20 cellular contexts compared by ENCODE assay signal in the genomic region with DNA sequence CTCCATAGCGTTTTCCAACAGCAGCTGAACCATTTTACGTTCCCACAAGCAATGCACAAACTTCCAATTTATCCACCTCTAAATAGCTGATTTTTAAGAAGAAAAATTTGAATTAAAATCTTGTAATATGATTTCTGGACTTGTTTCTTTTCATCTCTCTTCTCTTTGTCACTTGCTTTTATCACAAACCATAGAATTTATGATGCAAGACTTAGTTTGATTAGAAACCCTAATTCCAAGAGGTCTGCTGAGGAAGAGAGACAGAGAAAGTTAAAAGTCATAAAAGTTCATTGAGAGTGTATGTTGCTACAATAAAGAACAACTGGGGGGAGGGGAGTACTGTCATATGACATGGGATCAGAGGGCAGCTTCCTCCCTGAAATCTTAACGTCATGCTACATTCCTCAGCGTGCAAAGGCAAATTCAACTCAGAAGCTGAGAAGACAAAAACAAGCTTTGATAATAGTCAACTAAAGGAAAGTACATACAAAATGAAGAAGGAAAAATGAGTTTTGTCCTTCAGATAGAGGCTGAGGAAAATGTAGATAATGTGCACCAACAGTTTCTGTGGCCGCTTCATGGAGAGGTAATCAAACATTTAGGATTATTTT. TPM values are rescaled to one million over a fixed set of nuclear protein-coding genes. Genes with fewer than 3 reads are reported as not detected.
DNase-seq lines count a peak whose midpoint lies in the region; ATAC-seq, FAIRE-seq and TF ChIP-seq lines count a peak whose summit lies in the region.
"Had no signal": no experiment of that assay in that cellular context is flagged by ENCODE, and none has a peak within 500 bp of the region (broad histone marks: within the 10 kb centered on the region; RNA-seq: fewer than 3 reads in every experiment).

No MANE protein-coding gene starts in this region.

- H3K9ac ChIP-seq in kidney (ENCODE audit: low read length in 2 of 2) = no peak overlapping the region
- H3K9ac ChIP-seq: parathyroid adenoma had no signal

- H4K20me1 ChIP-seq in GM23338 (replicated peaks; ENCODE audit: insufficient read depth) = no peaks in the 10 kb centered on the region

- TF ChIP-seq CTCF in GM23338 (conservative IDR thresholded peaks at IDR 0.05; ENCODE audit: low read depth in 2 of 2) (no peak), brain microvascular endothelial cell (IDR thresholded peaks at IDR 0.05; ENCODE audit: low read depth, low read length, missing control alignments) (no peak), kidney (IDR thresholded peaks at IDR 0.05; ENCODE audit: borderline replicate concordance, extremely low read depth, insufficient read depth) (no peak)

- H3K9me3 Mint-ChIP-seq in GM23338 = no peaks in the 10 kb centered on the region
- H3K9me3 Mint-ChIP-seq: activated T-helper 17 cell treated with anti-CD3 and anti-CD28 coated beads, Interleukin-2, amount 50 U/mL, for 72 hours; CD8-positive, alpha-beta memory T cell; IgD-negative memory B cell had no signal

- peaks cover 3% of the 10 kb centered on the region; the same call in 1 of the 3 replicates for H3K4me1 Mint-ChIP-seq in GM23338

- no peaks in the 10 kb centered on the region for H3K27me3 Mint-ChIP-seq in GM23338 (ENCODE audit: insufficient read depth, low read depth, poor library complexity)
- H3K27me3 Mint-ChIP-seq: activated T-helper 17 cell treated with anti-CD3 and anti-CD28 coated beads, Interleukin-2, amount 50 U/mL, for 72 hours; CD8-positive, alpha-beta memory T cell; IgD-negative memory B cell had no signal

- H3K27me3 ChIP-seq in GM23338 (ENCODE audit: insufficient read depth) (no peaks in the 10 kb centered on the region), brain microvascular endothelial cell (replicated peaks) (no peaks in the 10 kb centered on the region)
- H3K27me3 ChIP-seq: adrenal gland had no signal

- no peak for ATAC-seq in GM23338
- no peak for ATAC-seq in GM18868 (IDR thresholded peaks at IDR 0.05; ENCODE audit: unreplicated experiment)
- ATAC-seq in HG03442 (IDR thresholded peaks at IDR 0.05; ENCODE audit: unreplicated experiment) = no peak
- no peak for ATAC-seq in GM18519 (IDR thresholded peaks at IDR 0.05; ENCODE audit: low FRiP score, unreplicated experiment)
- ATAC-seq: activated T-helper 17 cell treated with anti-CD3 and anti-CD28 coated beads, Interleukin-2, amount 50 U/mL, for 72 hours had no signal

- in situ Hi-C loops in brain microvascular endothelial cell (cut with HindIII; ENCODE audit: low pct_ligation_motif_present, low sequenced_read_pairs) = no loop called here

- peak; percentile 70 for FAIRE-seq in kidney (lab: Jason Lieb, UNC)

- H3K79me2 ChIP-seq in GM23338 (replicated peaks; ENCODE audit: insufficient read depth) = no peaks in the 10 kb centered on the region
- H3K79me2 ChIP-seq: parathyroid adenoma had no signal

- no peaks in the 10 kb centered on the region for H3K9me3 ChIP-seq in kidney (ENCODE audit: control insufficient read depth in 1 of 2, low read length in 2 of 2)
- H3K9me3 ChIP-seq: adrenal gland had no signal

- no peak overlapping the region for H2AFZ ChIP-seq in GM23338
- H2AFZ ChIP-seq: parathyroid adenoma had no signal

- H3K4me1 ChIP-seq in GM23338 (ENCODE audit: insufficient read depth) = no peaks in the 10 kb centered on the region
- peaks cover 0 to 9% of the 10 kb centered on the region in 2 donors for H3K4me1 ChIP-seq in kidney (ENCODE audit: control insufficient read depth in 1 of 2, insufficient read depth in 1 of 2, low read depth in 1 of 2, low read length in 2 of 2)
- H3K4me1 ChIP-seq: adrenal gland, parathyroid adenoma had no signal

- H3K4me2 ChIP-seq in GM23338 = no peak overlapping the region

- H3K36me3 Mint-ChIP-seq in GM23338 (ENCODE audit: low read depth) = no peaks in the 10 kb centered on the region

- H3K4me3 Mint-ChIP-seq in GM23338 = no peak overlapping the region
- H3K4me3 Mint-ChIP-seq: activated T-helper 17 cell treated with anti-CD3 and anti-CD28 coated beads, Interleukin-2, amount 50 U/mL, for 72 hours; CD8-positive, alpha-beta memory T cell; IgD-negative memory B cell had no signal

- no peaks in the 10 kb centered on the region for H3K36me3 ChIP-seq in GM23338 (ENCODE audit: insufficient read depth)
- no peaks in the 10 kb centered on the region for H3K36me3 ChIP-seq in brain microvascular endothelial cell (replicated peaks)
- H3K36me3 ChIP-seq in kidney (ENCODE audit: control insufficient read depth in 1 of 2, insufficient read depth in 2 of 2, low read length in 2 of 2) = no peaks in the 10 kb centered on the region
- H3K36me3 ChIP-seq: adrenal gland had no signal

- intact Hi-C loops in kidney (cut with DNase I) = no loop called here

- H3F3A ChIP-seq in GM23338 (replicated peaks; ENCODE audit: low read depth) = no peaks in the 10 kb centered on the region

- H3K4me3 ChIP-seq in GM23338 = no peak overlapping the region
- H3K4me3 ChIP-seq in brain microvascular endothelial cell (ENCODE audit: low read depth, low read length) = no peak overlapping the region
- peak overlapping the region in 1 of 2 donors; percentile 38 for H3K4me3 ChIP-seq in kidney (ENCODE audit: low read length in 2 of 2)
- H3K4me3 ChIP-seq: adrenal gland had no signal

- H3K27ac ChIP-seq in GM23338 (ENCODE audit: low read depth) (no peak overlapping the region), brain microvascular endothelial cell (peak overlapping the region; percentile 45), kidney (ENCODE audit: low read depth in 2 of 2, low read length in 2 of 2) (peak overlapping the region; percentile 40 to 79)
- H3K27ac ChIP-seq: adrenal gland, parathyroid adenoma, VCaP had no signal

- H3K9me2 ChIP-seq in GM23338 (ENCODE audit: insufficient read depth) = no peaks in the 10 kb centered on the region

- H3K27ac Mint-ChIP-seq in GM23338 = peak overlapping the region; percentile 17; the same call in 1 of the 2 replicates
- H3K27ac Mint-ChIP-seq: activated T-helper 17 cell treated with anti-CD3 and anti-CD28 coated beads, Interleukin-2, amount 50 U/mL, for 72 hours; CD8-positive, alpha-beta memory T cell; IgD-negative memory B cell had no signal

- DNase-seq in GM23338 (ENCODE audit: low spot score) (no peak), brain microvascular endothelial cell (peak; percentile 83), kidney (no peak), renal cortical epithelial cell (ENCODE audit: low read depth) (peak; percentile 54), kidney tubule cell (ENCODE audit: low spot score) (no peak)
- DNase-seq: CD8-positive, alpha-beta memory T cell; head of caudate nucleus; islet precursor cell; MV-4-11; NCI-H2081; NCI-H526 treated with DMSO at 0.1 percent for 48 hours; SW 1271 had no signal

TF ChIP-seq in GM23338, 12 proteins besides CTCF, POLR2A, EP300 and RAD21:
- TF ChIP-seq REST (IDR thresholded peaks at IDR 0.05; ENCODE audit: unreplicated experiment) (no peak), ZNF331 (CRISPR knock-in tag; IDR thresholded peaks at IDR 0.05; ENCODE audit: low read depth) (no peak)
TF ChIP-seq in GM23338: peak in this region for 0.

RNA-seq across cellular contexts. Expression of gene CUBN, which starts 18.4 kb away (rescaled TPM):
- 0.23 and 1.8 TPM in 2 replicates for total RNA-seq in GM23338 (2014; rRNA removed; shearing (Covaris generic))
- polyA plus RNA-seq in GM23338 (2016; fragmentation: Nextera tagmentation; extraction: Ambion mirVana) (0.06 and 0.47 TPM in 2 replicates), kidney (ENCODE audit: insufficient read depth, low read depth, low replicate concordance) (31.6 TPM)
- total RNA-seq in kidney (14.8 TPM), renal cortical epithelial cell (0.35 and 4.0 TPM in 2 replicates)
- polyA plus RNA-seq: IgD-negative memory B cell had no signal

RNA-seq across cellular contexts. Expression of gene TRDMT1, which starts 53.5 kb away (rescaled TPM):
- 30.8 and 37.7 TPM in 2 replicates for total RNA-seq in GM23338 (2014; rRNA removed; shearing (Covaris generic))
- 12.0 and 16.0 TPM in 2 replicates for polyA plus RNA-seq in GM23338 (2016; fragmentation: Nextera tagmentation; extraction: Ambion mirVana)
- 11.0 TPM for total RNA-seq in kidney
- 2.0 TPM for polyA plus RNA-seq in kidney (ENCODE audit: insufficient read depth, low read depth, low replicate concordance)
- total RNA-seq in renal cortical epithelial cell = 5.2 and 6.1 TPM in 2 replicates

Comparison
In these comparisons a context has a peak if more than half of its experiments do, and no peak if none do; other contexts are left out.
1. DNase-seq: peak in brain microvascular endothelial cell (single experiment) and renal cortical epithelial cell (single experiment); none in GM23338 (single experiment), kidney (single experiment) and kidney tubule cell (single experiment).